ENCODE assay signal across 4 cellular contexts in genomic region chr16:19372541-19372940, GRCh38. TPM values are rescaled to one million over a fixed set of nuclear protein-coding genes. Genes with fewer than 3 reads are reported as not detected.
"Had no signal": no experiment of that assay in that cellular context is flagged by ENCODE, and none has a peak within 500 bp of the region (broad histone marks: within the 10 kb centered on the region; RNA-seq: fewer than 3 reads in every experiment).

No MANE protein-coding gene starts in this region.

RNA-seq across cellular contexts. Expression of gene TMC5, which starts 45.1 kb away (rescaled TPM):
- total RNA-seq: left ventricle myocardium superior, lung microvascular endothelial cell, myocyte had no signal
- polyA plus RNA-seq: immature natural killer cell had no signal
